ENCODE assay signal across 25 cellular contexts in the genomic region with DNA sequence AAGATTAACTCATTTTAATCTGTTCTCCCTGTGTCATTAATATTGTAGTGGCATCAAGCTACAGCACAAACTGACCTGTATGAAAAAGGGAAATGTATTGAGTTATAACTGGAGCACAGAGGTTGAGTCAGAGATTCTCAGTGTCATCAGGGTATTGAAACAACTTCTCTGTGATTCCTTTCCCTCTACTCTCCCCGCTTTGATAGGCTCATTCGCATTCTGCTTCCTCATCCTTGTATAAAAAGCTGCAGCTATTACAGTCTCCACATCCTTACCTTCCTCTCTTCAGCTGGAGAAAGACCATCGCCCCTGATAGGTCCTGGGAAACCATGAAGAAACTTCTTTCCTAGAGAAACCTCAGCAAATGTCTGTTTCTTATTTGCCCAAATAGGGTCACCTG.
"Had no signal": no experiment of that assay in that cellular context is flagged by ENCODE, and none has a peak within 500 bp of the region (broad histone marks: within the 10 kb centered on the region; RNA-seq: fewer than 3 reads in every experiment).

No MANE protein-coding gene starts in this region.

- H3K79me2 ChIP-seq: hepatocyte had no signal

- H3K4me1 ChIP-seq: foreskin keratinocyte, gastroesophageal sphincter, heart left ventricle, left lung, lower lobe of right lung had no signal

- H3K4me1 Mint-ChIP-seq: immature natural killer cell, mesothelial cell of epicardium had no signal

- H3K4me3 Mint-ChIP-seq: immature natural killer cell, mesothelial cell of epicardium had no signal

- H3K4me3 ChIP-seq: coronary artery, dorsolateral prefrontal cortex, esophagus muscularis mucosa, gastroesophageal sphincter, heart left ventricle, hepatocyte, left lung, lower lobe of right lung, mucosa of descending colon had no signal

- H3K36me3 Mint-ChIP-seq: immature natural killer cell, mesothelial cell of epicardium had no signal

- H3K9me3 Mint-ChIP-seq: mesothelial cell of epicardium had no signal

- H3K27ac ChIP-seq: coronary artery, dorsolateral prefrontal cortex, esophagus muscularis mucosa, foreskin keratinocyte, gastroesophageal sphincter, heart left ventricle, hepatocyte, left lung, lower lobe of right lung had no signal

- FAIRE-seq: colon, endothelial cell of umbilical vein, frontal cortex, kidney had no signal

- ATAC-seq: foreskin keratinocyte, gastroesophageal sphincter, heart left ventricle, left cardiac atrium, left lung, left ventricle myocardium superior, lower lobe of right lung, mucosa of descending colon had no signal

- H3K9me3 ChIP-seq: esophagus muscularis mucosa, gastroesophageal sphincter, heart left ventricle, left lung, lower lobe of right lung, mucosa of descending colon had no signal

- H2AFZ ChIP-seq: hepatocyte had no signal

- H3K4me2 ChIP-seq: hepatocyte had no signal

- H3K27me3 ChIP-seq: dorsolateral prefrontal cortex, esophagus muscularis mucosa, gastroesophageal sphincter, heart left ventricle, hepatocyte, left lung had no signal

- DNase-seq: dermis blood vessel endothelial cell; dorsolateral prefrontal cortex; effector CD4-positive, alpha-beta T cell; effector memory CD4-positive, alpha-beta T cell; foreskin keratinocyte; heart left ventricle; hypothalamus; immature natural killer cell; islet precursor cell; kidney; kidney glomerular epithelial cell; left cardiac atrium; left lung; left ventricle myocardium superior; lower lobe of right lung; mesenchymal stem cell; mucosa of descending colon had no signal

- H3K36me3 ChIP-seq: esophagus muscularis mucosa, gastroesophageal sphincter, heart left ventricle, left lung, lower lobe of right lung had no signal

- H3K27ac Mint-ChIP-seq: immature natural killer cell, mesothelial cell of epicardium had no signal
